ENCODE assay signal across 1 cellular context in the genomic region with DNA sequence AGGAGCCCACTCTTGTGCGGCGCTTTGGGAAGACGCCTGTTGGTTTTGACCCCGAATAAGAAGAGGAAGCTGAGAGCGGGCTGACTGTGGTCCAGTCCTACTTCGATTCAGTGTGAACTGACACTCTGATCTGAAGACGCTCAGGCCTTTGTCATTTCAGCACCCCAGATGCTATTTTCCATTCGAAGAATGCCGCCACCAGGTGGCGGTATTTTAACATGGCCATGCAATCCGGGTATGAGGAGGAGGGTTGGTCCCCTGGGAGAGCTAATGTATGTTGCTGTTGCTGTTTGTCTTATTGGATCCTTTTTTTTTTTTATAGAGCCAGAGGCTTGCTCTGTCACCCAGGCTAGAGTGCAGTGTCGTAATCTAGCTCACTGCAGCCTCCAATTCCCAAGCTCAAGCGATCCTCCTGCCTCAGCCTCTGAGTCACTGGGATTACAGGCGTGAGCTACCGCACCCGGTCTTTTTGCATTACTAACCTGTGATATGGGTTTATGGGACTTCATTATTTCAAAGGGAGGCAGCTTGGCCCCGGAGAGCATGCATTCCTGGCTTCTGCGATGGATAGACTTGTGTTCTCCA.
TF ChIP-seq lines count a peak whose summit lies in the region.

No MANE protein-coding gene starts in this region.

TF ChIP-seq in HEK293, 187 proteins besides CTCF, POLR2A, EP300 and RAD21 (continued from another document and continues in another):
- TF ChIP-seq, protein P1, sequence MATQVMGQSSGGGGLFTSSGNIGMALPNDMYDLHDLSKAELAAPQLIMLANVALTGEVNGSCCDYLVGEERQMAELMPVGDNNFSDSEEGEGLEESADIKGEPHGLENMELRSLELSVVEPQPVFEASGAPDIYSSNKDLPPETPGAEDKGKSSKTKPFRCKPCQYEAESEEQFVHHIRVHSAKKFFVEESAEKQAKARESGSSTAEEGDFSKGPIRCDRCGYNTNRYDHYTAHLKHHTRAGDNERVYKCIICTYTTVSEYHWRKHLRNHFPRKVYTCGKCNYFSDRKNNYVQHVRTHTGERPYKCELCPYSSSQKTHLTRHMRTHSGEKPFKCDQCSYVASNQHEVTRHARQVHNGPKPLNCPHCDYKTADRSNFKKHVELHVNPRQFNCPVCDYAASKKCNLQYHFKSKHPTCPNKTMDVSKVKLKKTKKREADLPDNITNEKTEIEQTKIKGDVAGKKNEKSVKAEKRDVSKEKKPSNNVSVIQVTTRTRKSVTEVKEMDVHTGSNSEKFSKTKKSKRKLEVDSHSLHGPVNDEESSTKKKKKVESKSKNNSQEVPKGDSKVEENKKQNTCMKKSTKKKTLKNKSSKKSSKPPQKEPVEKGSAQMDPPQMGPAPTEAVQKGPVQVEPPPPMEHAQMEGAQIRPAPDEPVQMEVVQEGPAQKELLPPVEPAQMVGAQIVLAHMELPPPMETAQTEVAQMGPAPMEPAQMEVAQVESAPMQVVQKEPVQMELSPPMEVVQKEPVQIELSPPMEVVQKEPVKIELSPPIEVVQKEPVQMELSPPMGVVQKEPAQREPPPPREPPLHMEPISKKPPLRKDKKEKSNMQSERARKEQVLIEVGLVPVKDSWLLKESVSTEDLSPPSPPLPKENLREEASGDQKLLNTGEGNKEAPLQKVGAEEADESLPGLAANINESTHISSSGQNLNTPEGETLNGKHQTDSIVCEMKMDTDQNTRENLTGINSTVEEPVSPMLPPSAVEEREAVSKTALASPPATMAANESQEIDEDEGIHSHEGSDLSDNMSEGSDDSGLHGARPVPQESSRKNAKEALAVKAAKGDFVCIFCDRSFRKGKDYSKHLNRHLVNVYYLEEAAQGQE (tag by site-specific recombination; IDR thresholded peaks at IDR 0.05): peak; percentile 92
- TF ChIP-seq SETDB1 (IDR thresholded peaks at IDR 0.05; ENCODE audit: insufficient read length, low read length) (peak; percentile 16), BCL11B (tag by site-specific recombination; IDR thresholded peaks at IDR 0.05; ENCODE audit: low read depth) (no peak), ZNF266 (tag by site-specific recombination; IDR thresholded peaks at IDR 0.05; ENCODE audit: low read depth) (no peak), ZNF10 (tag by site-specific recombination; IDR thresholded peaks at IDR 0.05) (0 out of 2 replicates have a peak, but pooled peaks have one; percentile 29), ZNF585B (tag by site-specific recombination; IDR thresholded peaks at IDR 0.05) (no peak), ZNF366 (tag by site-specific recombination; conservative IDR thresholded peaks at IDR 0.05) (peak; percentile 54; the same call in 1 of the 2 replicates), ZNF623 (tag by site-specific recombination; IDR thresholded peaks at IDR 0.05) (no peak; the same call in 1 of the 2 replicates), SCRT1 (tag by site-specific recombination; IDR thresholded peaks at IDR 0.05; ENCODE audit: borderline replicate concordance) (no peak), ZNF140 (tag by site-specific recombination; IDR thresholded peaks at IDR 0.05) (no peak), MYNN (tag by site-specific recombination; IDR thresholded peaks at IDR 0.05; ENCODE audit: borderline replicate concordance) (no peak), ZSCAN23 (tag by site-specific recombination; IDR thresholded peaks at IDR 0.05) (0 out of 2 replicates have a peak, but pooled peaks have one; percentile 44), ZFHX2 (tag by site-specific recombination; conservative IDR thresholded peaks at IDR 0.05) (peak; percentile 36), ZNF768 (tag by site-specific recombination; IDR thresholded peaks at IDR 0.05) (no peak), ZNF621 (tag by site-specific recombination; IDR thresholded peaks at IDR 0.05) (no peak), ZNF2 (tag by site-specific recombination; IDR thresholded peaks at IDR 0.05) (peak; percentile 87), GFI1B (tag by site-specific recombination; IDR thresholded peaks at IDR 0.05) (no peak), ZNF169 (tag by site-specific recombination; IDR thresholded peaks at IDR 0.05) (no peak), WT1 (tag by site-specific recombination; IDR thresholded peaks at IDR 0.05) (0 out of 2 replicates have a peak, but pooled peaks have one; percentile 22), ZNF157 (tag by site-specific recombination; IDR thresholded peaks at IDR 0.05) (no peak), ZNF223 (tag by site-specific recombination; IDR thresholded peaks at IDR 0.05) (peak; percentile 41; the same call in 1 of the 2 replicates), ZBTB21 (tag by site-specific recombination; IDR thresholded peaks at IDR 0.05) (peak; percentile 28; the same call in 1 of the 2 replicates), ZEB2 (tag by site-specific recombination; IDR thresholded peaks at IDR 0.05) (peak; percentile 82)
- TF ChIP-seq, protein P2, sequence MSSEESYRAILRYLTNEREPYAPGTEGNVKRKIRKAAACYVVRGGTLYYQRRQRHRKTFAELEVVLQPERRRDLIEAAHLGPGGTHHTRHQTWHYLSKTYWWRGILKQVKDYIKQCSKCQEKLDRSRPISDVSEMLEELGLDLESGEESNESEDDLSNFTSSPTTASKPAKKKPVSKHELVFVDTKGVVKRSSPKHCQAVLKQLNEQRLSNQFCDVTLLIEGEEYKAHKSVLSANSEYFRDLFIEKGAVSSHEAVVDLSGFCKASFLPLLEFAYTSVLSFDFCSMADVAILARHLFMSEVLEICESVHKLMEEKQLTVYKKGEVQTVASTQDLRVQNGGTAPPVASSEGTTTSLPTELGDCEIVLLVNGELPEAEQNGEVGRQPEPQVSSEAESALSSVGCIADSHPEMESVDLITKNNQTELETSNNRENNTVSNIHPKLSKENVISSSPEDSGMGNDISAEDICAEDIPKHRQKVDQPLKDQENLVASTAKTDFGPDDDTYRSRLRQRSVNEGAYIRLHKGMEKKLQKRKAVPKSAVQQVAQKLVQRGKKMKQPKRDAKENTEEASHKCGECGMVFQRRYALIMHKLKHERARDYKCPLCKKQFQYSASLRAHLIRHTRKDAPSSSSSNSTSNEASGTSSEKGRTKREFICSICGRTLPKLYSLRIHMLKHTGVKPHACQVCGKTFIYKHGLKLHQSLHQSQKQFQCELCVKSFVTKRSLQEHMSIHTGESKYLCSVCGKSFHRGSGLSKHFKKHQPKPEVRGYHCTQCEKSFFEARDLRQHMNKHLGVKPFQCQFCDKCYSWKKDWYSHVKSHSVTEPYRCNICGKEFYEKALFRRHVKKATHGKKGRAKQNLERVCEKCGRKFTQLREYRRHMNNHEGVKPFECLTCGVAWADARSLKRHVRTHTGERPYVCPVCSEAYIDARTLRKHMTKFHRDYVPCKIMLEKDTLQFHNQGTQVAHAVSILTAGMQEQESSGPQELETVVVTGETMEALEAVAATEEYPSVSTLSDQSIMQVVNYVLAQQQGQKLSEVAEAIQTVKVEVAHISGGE (tag by site-specific recombination; conservative IDR thresholded peaks at IDR 0.05; ENCODE audit: low read depth): no peak; the same call in 1 of the 2 replicates
- TF ChIP-seq, protein P3, sequence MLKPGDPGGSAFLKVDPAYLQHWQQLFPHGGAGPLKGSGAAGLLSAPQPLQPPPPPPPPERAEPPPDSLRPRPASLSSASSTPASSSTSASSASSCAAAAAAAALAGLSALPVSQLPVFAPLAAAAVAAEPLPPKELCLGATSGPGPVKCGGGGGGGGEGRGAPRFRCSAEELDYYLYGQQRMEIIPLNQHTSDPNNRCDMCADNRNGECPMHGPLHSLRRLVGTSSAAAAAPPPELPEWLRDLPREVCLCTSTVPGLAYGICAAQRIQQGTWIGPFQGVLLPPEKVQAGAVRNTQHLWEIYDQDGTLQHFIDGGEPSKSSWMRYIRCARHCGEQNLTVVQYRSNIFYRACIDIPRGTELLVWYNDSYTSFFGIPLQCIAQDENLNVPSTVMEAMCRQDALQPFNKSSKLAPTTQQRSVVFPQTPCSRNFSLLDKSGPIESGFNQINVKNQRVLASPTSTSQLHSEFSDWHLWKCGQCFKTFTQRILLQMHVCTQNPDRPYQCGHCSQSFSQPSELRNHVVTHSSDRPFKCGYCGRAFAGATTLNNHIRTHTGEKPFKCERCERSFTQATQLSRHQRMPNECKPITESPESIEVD (tag by site-specific recombination; IDR thresholded peaks at IDR 0.05): no peak
- TF ChIP-seq, protein P4, sequence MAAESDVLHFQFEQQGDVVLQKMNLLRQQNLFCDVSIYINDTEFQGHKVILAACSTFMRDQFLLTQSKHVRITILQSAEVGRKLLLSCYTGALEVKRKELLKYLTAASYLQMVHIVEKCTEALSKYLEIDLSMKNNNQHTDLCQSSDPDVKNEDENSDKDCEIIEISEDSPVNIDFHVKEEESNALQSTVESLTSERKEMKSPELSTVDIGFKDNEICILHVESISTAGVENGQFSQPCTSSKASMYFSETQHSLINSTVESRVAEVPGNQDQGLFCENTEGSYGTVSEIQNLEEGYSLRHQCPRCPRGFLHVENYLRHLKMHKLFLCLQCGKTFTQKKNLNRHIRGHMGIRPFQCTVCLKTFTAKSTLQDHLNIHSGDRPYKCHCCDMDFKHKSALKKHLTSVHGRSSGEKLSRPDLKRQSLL (tag by site-specific recombination; IDR thresholded peaks at IDR 0.05): peak; percentile 98
- TF ChIP-seq, protein P5, sequence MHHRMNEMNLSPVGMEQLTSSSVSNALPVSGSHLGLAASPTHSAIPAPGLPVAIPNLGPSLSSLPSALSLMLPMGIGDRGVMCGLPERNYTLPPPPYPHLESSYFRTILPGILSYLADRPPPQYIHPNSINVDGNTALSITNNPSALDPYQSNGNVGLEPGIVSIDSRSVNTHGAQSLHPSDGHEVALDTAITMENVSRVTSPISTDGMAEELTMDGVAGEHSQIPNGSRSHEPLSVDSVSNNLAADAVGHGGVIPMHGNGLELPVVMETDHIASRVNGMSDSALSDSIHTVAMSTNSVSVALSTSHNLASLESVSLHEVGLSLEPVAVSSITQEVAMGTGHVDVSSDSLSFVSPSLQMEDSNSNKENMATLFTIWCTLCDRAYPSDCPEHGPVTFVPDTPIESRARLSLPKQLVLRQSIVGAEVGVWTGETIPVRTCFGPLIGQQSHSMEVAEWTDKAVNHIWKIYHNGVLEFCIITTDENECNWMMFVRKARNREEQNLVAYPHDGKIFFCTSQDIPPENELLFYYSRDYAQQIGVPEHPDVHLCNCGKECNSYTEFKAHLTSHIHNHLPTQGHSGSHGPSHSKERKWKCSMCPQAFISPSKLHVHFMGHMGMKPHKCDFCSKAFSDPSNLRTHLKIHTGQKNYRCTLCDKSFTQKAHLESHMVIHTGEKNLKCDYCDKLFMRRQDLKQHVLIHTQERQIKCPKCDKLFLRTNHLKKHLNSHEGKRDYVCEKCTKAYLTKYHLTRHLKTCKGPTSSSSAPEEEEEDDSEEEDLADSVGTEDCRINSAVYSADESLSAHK (tag by site-specific recombination; IDR thresholded peaks at IDR 0.05): no peak
- TF ChIP-seq, protein P6, sequence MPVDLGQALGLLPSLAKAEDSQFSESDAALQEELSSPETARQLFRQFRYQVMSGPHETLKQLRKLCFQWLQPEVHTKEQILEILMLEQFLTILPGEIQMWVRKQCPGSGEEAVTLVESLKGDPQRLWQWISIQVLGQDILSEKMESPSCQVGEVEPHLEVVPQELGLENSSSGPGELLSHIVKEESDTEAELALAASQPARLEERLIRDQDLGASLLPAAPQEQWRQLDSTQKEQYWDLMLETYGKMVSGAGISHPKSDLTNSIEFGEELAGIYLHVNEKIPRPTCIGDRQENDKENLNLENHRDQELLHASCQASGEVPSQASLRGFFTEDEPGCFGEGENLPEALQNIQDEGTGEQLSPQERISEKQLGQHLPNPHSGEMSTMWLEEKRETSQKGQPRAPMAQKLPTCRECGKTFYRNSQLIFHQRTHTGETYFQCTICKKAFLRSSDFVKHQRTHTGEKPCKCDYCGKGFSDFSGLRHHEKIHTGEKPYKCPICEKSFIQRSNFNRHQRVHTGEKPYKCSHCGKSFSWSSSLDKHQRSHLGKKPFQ (tag by site-specific recombination; IDR thresholded peaks at IDR 0.05): peak; percentile 97
- TF ChIP-seq, protein P7, sequence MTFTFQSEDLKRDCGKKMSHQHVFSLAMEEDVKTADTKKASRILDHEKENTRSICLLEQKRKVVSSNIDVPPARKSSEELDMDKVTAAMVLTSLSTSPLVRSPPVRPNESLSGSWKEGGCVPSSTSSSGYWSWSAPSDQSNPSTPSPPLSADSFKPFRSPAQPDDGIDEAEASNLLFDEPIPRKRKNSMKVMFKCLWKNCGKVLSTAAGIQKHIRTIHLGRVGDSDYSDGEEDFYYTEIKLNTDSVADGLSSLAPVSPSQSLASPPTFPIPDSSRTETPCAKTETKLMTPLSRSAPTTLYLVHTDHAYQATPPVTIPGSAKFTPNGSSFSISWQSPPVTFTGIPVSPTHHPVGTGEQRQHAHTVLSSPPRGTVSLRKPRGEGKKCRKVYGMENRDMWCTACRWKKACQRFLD (tag by site-specific recombination; IDR thresholded peaks at IDR 0.05): no peak
- TF ChIP-seq, protein P8, sequence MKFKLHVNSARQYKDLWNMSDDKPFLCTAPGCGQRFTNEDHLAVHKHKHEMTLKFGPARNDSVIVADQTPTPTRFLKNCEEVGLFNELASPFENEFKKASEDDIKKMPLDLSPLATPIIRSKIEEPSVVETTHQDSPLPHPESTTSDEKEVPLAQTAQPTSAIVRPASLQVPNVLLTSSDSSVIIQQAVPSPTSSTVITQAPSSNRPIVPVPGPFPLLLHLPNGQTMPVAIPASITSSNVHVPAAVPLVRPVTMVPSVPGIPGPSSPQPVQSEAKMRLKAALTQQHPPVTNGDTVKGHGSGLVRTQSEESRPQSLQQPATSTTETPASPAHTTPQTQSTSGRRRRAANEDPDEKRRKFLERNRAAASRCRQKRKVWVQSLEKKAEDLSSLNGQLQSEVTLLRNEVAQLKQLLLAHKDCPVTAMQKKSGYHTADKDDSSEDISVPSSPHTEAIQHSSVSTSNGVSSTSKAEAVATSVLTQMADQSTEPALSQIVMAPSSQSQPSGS (tag by site-specific recombination; IDR thresholded peaks at IDR 0.05; ENCODE audit: low read depth): 0 out of 2 replicates have a peak, but pooled peaks have one; percentile 36
- TF ChIP-seq, protein P9, sequence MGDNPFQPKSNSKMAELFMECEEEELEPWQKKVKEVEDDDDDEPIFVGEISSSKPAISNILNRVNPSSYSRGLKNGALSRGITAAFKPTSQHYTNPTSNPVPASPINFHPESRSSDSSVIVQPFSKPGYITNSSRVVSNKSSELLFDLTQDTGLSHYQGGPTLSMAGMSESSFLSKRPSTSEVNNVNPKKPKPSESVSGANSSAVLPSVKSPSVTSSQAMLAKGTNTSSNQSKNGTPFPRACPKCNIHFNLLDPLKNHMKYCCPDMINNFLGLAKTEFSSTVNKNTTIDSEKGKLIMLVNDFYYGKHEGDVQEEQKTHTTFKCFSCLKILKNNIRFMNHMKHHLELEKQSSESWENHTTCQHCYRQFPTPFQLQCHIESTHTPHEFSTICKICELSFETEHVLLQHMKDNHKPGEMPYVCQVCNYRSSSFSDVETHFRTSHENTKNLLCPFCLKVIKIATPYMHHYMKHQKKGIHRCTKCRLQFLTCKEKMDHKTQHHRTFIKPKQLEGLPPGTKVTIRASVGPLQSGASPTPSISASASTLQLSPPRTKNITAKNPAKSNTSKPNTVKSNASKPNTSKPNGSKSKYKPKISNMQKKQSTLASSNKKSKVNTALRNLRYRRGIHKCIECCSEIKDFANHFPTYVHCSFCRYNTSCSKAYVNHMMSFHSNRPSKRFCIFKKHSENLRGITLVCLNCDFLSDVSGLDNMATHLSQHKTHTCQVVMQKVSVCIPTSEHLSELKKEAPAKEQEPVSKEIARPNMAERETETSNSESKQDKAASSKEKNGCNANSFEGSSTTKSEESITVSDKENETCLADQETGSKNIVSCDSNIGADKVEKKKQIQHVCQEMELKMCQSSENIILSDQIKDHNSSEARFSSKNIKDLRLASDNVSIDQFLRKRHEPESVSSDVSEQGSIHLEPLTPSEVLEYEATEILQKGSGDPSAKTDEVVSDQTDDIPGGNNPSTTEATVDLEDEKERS (tag by site-specific recombination; IDR thresholded peaks at IDR 0.05): peak; percentile 91
